9 cellular contexts compared by ENCODE assay signal in the genomic region with DNA sequence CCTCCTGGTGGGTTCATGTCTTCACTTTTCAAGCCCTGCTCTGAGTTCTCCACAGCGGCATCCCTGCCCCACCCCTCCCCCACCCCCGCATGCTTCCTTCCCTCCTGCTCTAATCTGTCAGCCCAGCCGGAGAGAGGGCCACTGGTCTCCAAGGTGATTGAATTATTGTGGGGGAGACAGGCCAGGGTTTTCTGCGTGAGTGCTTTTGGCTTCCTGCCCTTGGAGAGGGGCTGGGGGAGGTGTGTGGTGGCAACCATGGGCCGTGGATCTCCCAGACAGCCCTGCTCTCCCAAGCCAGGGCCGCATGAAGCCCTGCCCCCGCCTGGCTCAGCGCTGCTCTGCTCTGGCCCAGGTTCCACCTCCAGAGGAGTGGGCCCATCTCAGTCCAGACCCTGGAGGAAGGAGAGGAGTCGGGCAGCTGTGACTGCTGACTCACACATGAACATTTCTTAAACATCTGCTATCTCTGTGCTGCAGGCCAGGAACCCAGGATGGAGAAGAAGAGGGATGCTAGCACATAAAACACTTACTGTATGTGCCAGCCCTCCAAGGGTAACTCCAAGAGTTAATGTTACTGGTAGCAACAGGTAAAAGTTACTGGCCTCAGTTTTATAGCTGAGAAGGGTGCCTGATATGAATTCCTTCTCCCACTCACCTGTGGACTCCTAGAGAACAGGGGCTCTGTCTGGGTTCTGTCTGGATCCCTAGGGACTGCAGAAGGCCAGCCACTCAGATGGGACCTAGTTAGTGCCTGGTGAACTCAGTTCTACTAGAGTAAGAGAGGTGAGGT.
DNase-seq lines count a peak whose midpoint lies in the region; ATAC-seq, FAIRE-seq and TF ChIP-seq lines count a peak whose summit lies in the region.
"Had no signal": no experiment of that assay in that cellular context is flagged by ENCODE, and none has a peak within 500 bp of the region (broad histone marks: within the 10 kb centered on the region; RNA-seq: fewer than 3 reads in every experiment).

No MANE protein-coding gene starts in this region.

- H3K4me3 ChIP-seq in H1 (ENCODE audit: extremely low read depth in 1 of 4, insufficient read depth in 2 of 4, low read depth in 3 of 4, low read length in 4 of 4), result no peak overlapping the region
- H3K4me3 ChIP-seq: thoracic aorta had no signal

- DNase-seq in D341Med (ENCODE audit: low spot score), result peak; percentile 49
- DNase-seq in NCI-H128 (lab: John Stamatoyannopoulos, UW; ENCODE audit: unreplicated experiment), result peak; percentile 7
- DNase-seq in H1 (ENCODE audit: low read depth in 1 of 2, low spot score in 2 of 2), result no peak
- DNase-seq in nephron progenitor cell, result peak; percentile 58
- DNase-seq in activated naive CD4-positive, alpha-beta T cell treated with anti-CD3 and anti-CD28 coated beads, Interleukin-2, amount 10 ng/mL, durations not matched to agents 7 days and 5 days, result no peak
- DNase-seq in T-helper 17 cell, result no peak
- no peak for DNase-seq in NCI-H2196 (lab: John Stamatoyannopoulos, UW; ENCODE audit: unreplicated experiment)

- H4K5ac ChIP-seq in H1 (ENCODE audit: insufficient read length, low read depth, low read length), result no peak overlapping the region

- no peak overlapping the region for H3K4ac ChIP-seq in H1 (replicated peaks; ENCODE audit: insufficient read length, low read depth, low read length)

- CTCF ChIA-PET in H1 (lab: Charles Lee; ENCODE audit: partially characterized antibody), result interaction anchor here (0.6 to 32.0 kb wide), 13 partner anchors 9 to 142 kb away, joined by 3 to 396 read pairs (median 3); no protein-coding TSS in a partner anchor
- CTCF ChIA-PET in activated naive CD4-positive, alpha-beta T cell treated with anti-CD3 and anti-CD28 coated beads, Interleukin-2, amount 10 ng/mL, durations not matched to agents 7 days and 5 days (lab: Charles Lee), result interaction anchor here (3.7 kb wide), 1 partner anchor 16 kb away, joined by 13 read pairs; no protein-coding TSS in a partner anchor

- TF ChIP-seq CTCF in H1 (IDR thresholded peaks at IDR 0.05; ENCODE audit: control extremely low read depth in 1 of 3, insufficient read depth in 1 of 3, low read depth in 1 of 3, low read length in 3 of 3) (no peak), nephron progenitor cell (IDR thresholded peaks at IDR 0.05) (no peak)

- H2BK15ac ChIP-seq in H1 (ENCODE audit: low read length), result no peak overlapping the region

- H3K9me3 ChIP-seq in H1 (ENCODE audit: insufficient read depth in 2 of 2, low read depth in 1 of 2, low read length in 1 of 2), result no peaks in the 10 kb centered on the region
- H3K9me3 ChIP-seq in T-helper 17 cell (ENCODE audit: control insufficient read depth, low read length, poor library complexity, severe bottlenecking), result no peaks in the 10 kb centered on the region
- H3K9me3 ChIP-seq: thoracic aorta had no signal

- peaks cover 14 to 27% (median 19%) of the 10 kb centered on the region in 4 experiments for H3K4me1 ChIP-seq in H1 (replicated peaks in 1 of 4; ENCODE audit: control insufficient read depth in 3 of 4, insufficient read depth in 4 of 4, low read length in 3 of 4)

- no peak overlapping the region for H2AK5ac ChIP-seq in H1 (ENCODE audit: low read depth, low read length)

- ATAC-seq in T-helper 17 cell (no peak), HG02798 (IDR thresholded peaks at IDR 0.05; ENCODE audit: poor library complexity, unreplicated experiment) (no peak)

- no peak overlapping the region for H4K91ac ChIP-seq in H1 (replicated peaks; ENCODE audit: insufficient read length, low read length)

- TF ChIP-seq RAD21 in H1 (IDR thresholded peaks at IDR 0.05 in 1 of 2, conservative IDR thresholded peaks at IDR 0.05 in 1 of 2; ENCODE audit: low read depth in 2 of 2, low read length in 2 of 2), result no peak

- H4K8ac ChIP-seq in H1 (ENCODE audit: extremely low read depth, insufficient read depth, low read length), result no peak overlapping the region

- peak overlapping the region; percentile 66 for H3K18ac ChIP-seq in H1 (ENCODE audit: extremely low read depth, low read length)

- H3K27me3 ChIP-seq in H1 (replicated peaks in 1 of 4; ENCODE audit: control insufficient read depth in 3 of 4, extremely low read depth in 1 of 4, insufficient read depth in 3 of 4, low read length in 3 of 4), result no peaks in the 10 kb centered on the region; a peak in 1 of 7 replicates

- H2BK12ac ChIP-seq in H1 (ENCODE audit: low read depth, low read length), result 0 out of 2 replicates have a peak overlapping the region, but pooled peaks have one; percentile 71

- H3K14ac ChIP-seq in H1 (ENCODE audit: insufficient read length), result no peak overlapping the region

- H3K9ac ChIP-seq in H1 (replicated peaks in 1 of 4; ENCODE audit: extremely low read depth in 1 of 4, low read depth in 3 of 4, low read length in 3 of 4), result no peak overlapping the region; a peak in 1 of 7 replicates

- POLR2A ChIA-PET in H1 (lab: Charles Lee; ENCODE audit: partially characterized antibody), result interaction anchor here (1.3 to 2.1 kb wide), 2 partner anchors 9 to 11 kb away, joined by 4 read pairs; no protein-coding TSS in a partner anchor

- no peak overlapping the region for H3K23ac ChIP-seq in H1 (ENCODE audit: insufficient read length)

- TF ChIP-seq EP300 in H1 (IDR thresholded peaks at IDR 0.05; ENCODE audit: borderline replicate concordance in 1 of 2, low read depth in 2 of 2, low read length in 2 of 2), result no peak

- H3K9me3 Mint-ChIP-seq in nephron progenitor cell, result no peaks in the 10 kb centered on the region
- H3K9me3 Mint-ChIP-seq in activated naive CD4-positive, alpha-beta T cell treated with anti-CD3 and anti-CD28 coated beads, Interleukin-2, amount 10 ng/mL, durations not matched to agents 7 days and 5 days, result no peaks in the 10 kb centered on the region

- H3K79me2 ChIP-seq in H1 (ENCODE audit: control insufficient read depth in 1 of 2, insufficient read depth in 2 of 2, low read length in 2 of 2), result no peaks in the 10 kb centered on the region; a peak in 1 of 4 replicates

- TF ChIP-seq POLR2A in H1 (IDR thresholded peaks at IDR 0.05; ENCODE audit: control extremely low read depth in 1 of 2, low read depth in 2 of 2, low read length in 2 of 2), result no peak

- H3K36me3 ChIP-seq in H1 (ENCODE audit: control insufficient read depth in 2 of 4, insufficient read depth in 4 of 4, low read length in 3 of 4), result peaks cover 0 to 2% (median 0%) of the 10 kb centered on the region in 4 experiments; a peak in 3 of 8 replicates
- H3K36me3 ChIP-seq: thoracic aorta had no signal

- 74% methylated on average over 8 of the region's 9 CpGs; no CpG with 5 or more reads in 1 of the 2 experiments for WGBS in H1 (ENCODE audit: extremely low coverage in 1 of 2, insufficient coverage in 1 of 2, insufficient read length in 1 of 2, insufficient replicate concordance in 2 of 2, low coverage in 1 of 2, low lambda C conversion rate in 2 of 2, missing lambda C conversion rate in 1 of 2), 2 experiments

- H4K20me1 ChIP-seq in H1 (replicated peaks in 1 of 2; ENCODE audit: control insufficient read depth in 1 of 2, insufficient read depth in 2 of 2, low read length in 2 of 2), result peaks cover 11 to 12% of the 10 kb centered on the region in 2 experiments

- peak overlapping the region; percentile 59; the same call in 1 of the 2 replicates for H3K27ac ChIP-seq in H1 (ENCODE audit: low read depth, low read length)
- H3K27ac ChIP-seq: thoracic aorta had no signal

- H2BK5ac ChIP-seq in H1 (ENCODE audit: low read depth, low read length), result no peak overlapping the region

- H2AFZ ChIP-seq in H1 (ENCODE audit: low read length), result no peak overlapping the region

- H3K4me1 Mint-ChIP-seq in nephron progenitor cell, result peaks cover 96% of the 10 kb centered on the region
- no peaks in the 10 kb centered on the region for H3K4me1 Mint-ChIP-seq in activated naive CD4-positive, alpha-beta T cell treated with anti-CD3 and anti-CD28 coated beads, Interleukin-2, amount 10 ng/mL, durations not matched to agents 7 days and 5 days
- H3K4me1 Mint-ChIP-seq in T-helper 17 cell, result peaks cover 21% of the 10 kb centered on the region

- H3K27me3 Mint-ChIP-seq in nephron progenitor cell (ENCODE audit: low read depth, poor library complexity) (no peaks in the 10 kb centered on the region), T-helper 17 cell (no peaks in the 10 kb centered on the region)
- H3K27me3 Mint-ChIP-seq in activated naive CD4-positive, alpha-beta T cell treated with anti-CD3 and anti-CD28 coated beads, Interleukin-2, amount 10 ng/mL, durations not matched to agents 7 days and 5 days, result peaks cover 8% of the 10 kb centered on the region

- no peaks in the 10 kb centered on the region; the same call in 1 of the 2 replicates for H3K23me2 ChIP-seq in H1 (ENCODE audit: low read depth, low read length)

- H2BK120ac ChIP-seq in H1 (replicated peaks; ENCODE audit: low read depth, low read length), result no peak overlapping the region

- peak overlapping the region; percentile 65 for H3K4me3 Mint-ChIP-seq in nephron progenitor cell
- H3K4me3 Mint-ChIP-seq in activated naive CD4-positive, alpha-beta T cell treated with anti-CD3 and anti-CD28 coated beads, Interleukin-2, amount 10 ng/mL, durations not matched to agents 7 days and 5 days, result no peak overlapping the region
- H3K4me3 Mint-ChIP-seq in T-helper 17 cell, result no peak overlapping the region

- peaks cover 2% of the 10 kb centered on the region for H3K79me1 ChIP-seq in H1 (ENCODE audit: low read depth, low read length)

- FAIRE-seq in H1 (lab: Jason Lieb, UNC), result no peak

- H3K27ac Mint-ChIP-seq in nephron progenitor cell (peak overlapping the region; percentile 94), T-helper 17 cell (no peak overlapping the region)
- no peak overlapping the region for H3K27ac Mint-ChIP-seq in activated naive CD4-positive, alpha-beta T cell treated with anti-CD3 and anti-CD28 coated beads, Interleukin-2, amount 10 ng/mL, durations not matched to agents 7 days and 5 days

- H2BK20ac ChIP-seq in H1 (ENCODE audit: low read length), result no peak overlapping the region

- H3K36me3 Mint-ChIP-seq in nephron progenitor cell (ENCODE audit: low read depth), result no peaks in the 10 kb centered on the region
- H3K36me3 Mint-ChIP-seq in activated naive CD4-positive, alpha-beta T cell treated with anti-CD3 and anti-CD28 coated beads, Interleukin-2, amount 10 ng/mL, durations not matched to agents 7 days and 5 days, result no peaks in the 10 kb centered on the region
- H3K36me3 Mint-ChIP-seq in T-helper 17 cell (ENCODE audit: low read depth), result no peaks in the 10 kb centered on the region

- H3K4me2 ChIP-seq in H1 (ENCODE audit: insufficient read depth in 1 of 2, low read depth in 2 of 2, low read length in 2 of 2), result peak overlapping the region in 1 of 2 experiments; percentile 45; a peak in 2 of 4 replicates

- no peak overlapping the region for H3K56ac ChIP-seq in H1 (replicated peaks; ENCODE audit: insufficient read length, low read depth, low read length)

TF ChIP-seq in H1, 55 proteins besides CTCF, POLR2A, EP300 and RAD21:
- TF ChIP-seq, protein P1, sequence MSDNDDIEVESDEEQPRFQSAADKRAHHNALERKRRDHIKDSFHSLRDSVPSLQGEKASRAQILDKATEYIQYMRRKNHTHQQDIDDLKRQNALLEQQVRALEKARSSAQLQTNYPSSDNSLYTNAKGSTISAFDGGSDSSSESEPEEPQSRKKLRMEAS (IDR thresholded peaks at IDR 0.05), result peak; percentile 44; the same call in 1 of the 2 replicates
- TF ChIP-seq RXRA (IDR thresholded peaks at IDR 0.05; ENCODE audit: insufficient read depth, low read depth, low read length), result no peak

Comparison
In these comparisons a context has a peak if more than half of its experiments do, and no peak if none do; other contexts are left out.
1. DNase-seq: peak in D341Med (single experiment), NCI-H128 (single experiment) and nephron progenitor cell (single experiment); none in H1 (0 of 2), activated naive CD4-positive, alpha-beta T cell treated with anti-CD3 and anti-CD28 coated beads, Interleukin-2, amount 10 ng/mL, durations not matched to agents 7 days and 5 days (single experiment), T-helper 17 cell (0 of 3) and NCI-H2196 (single experiment).